Comparison of ENCODE assay signal across 9 cellular contexts in genomic region chr18:55321268-55322175, GRCh38.
DNase-seq lines count a peak whose midpoint lies in the region; ATAC-seq and TF ChIP-seq lines count a peak whose summit lies in the region.
"Had no signal": no experiment of that assay in that cellular context is flagged by ENCODE, and none has a peak within 500 bp of the region (broad histone marks: within the 10 kb centered on the region; RNA-seq: fewer than 3 reads in every experiment).

No MANE protein-coding gene starts in this region.

- intact Hi-C loops in lower leg skin (cut with DNase I; ENCODE audit: low total_unique reads): no loop called here

- no peaks in the 10 kb centered on the region for H3K9me3 Mint-ChIP-seq in GM23338

- peaks cover 54% of the 10 kb centered on the region for H3K4me1 ChIP-seq in GM23338 (ENCODE audit: insufficient read depth)

- no peaks in the 10 kb centered on the region for H3K9me2 ChIP-seq in GM23338 (ENCODE audit: insufficient read depth)
- H3K9me2 ChIP-seq in SU-DHL-6 (replicated peaks; ENCODE audit: insufficient read depth, low read length): no peaks in the 10 kb centered on the region

- H3K79me2 ChIP-seq in GM23338 (replicated peaks; ENCODE audit: insufficient read depth) (peaks cover 39% of the 10 kb centered on the region), SU-DHL-6 (ENCODE audit: insufficient read depth, low read length) (no peaks in the 10 kb centered on the region)

- H3K4me2 ChIP-seq in GM23338 (peak overlapping the region; percentile 81), SU-DHL-6 (ENCODE audit: low read depth, low read length, poor library complexity, severe bottlenecking) (peak overlapping the region; percentile 25)

- TF ChIP-seq POLR2A in lower leg skin (IDR thresholded peaks at IDR 0.05): no peak

- WGBS in lower leg skin, 2 donors: 1% methylated on average over 31 of the region's 31 CpGs

- H4K20me1 ChIP-seq in GM23338 (replicated peaks; ENCODE audit: insufficient read depth) (0 out of 2 replicates have a peak, but pooled peaks cover 5% of the 10 kb centered on the region), SU-DHL-6 (ENCODE audit: low read depth, low read length) (no peaks in the 10 kb centered on the region)

- H3K27ac Mint-ChIP-seq in GM23338: peak overlapping the region; percentile 16; the same call in 1 of the 2 replicates

- TF ChIP-seq CTCF in GM23338 (conservative IDR thresholded peaks at IDR 0.05; ENCODE audit: low read depth in 2 of 2) (no peak), SU-DHL-6 (IDR thresholded peaks at IDR 0.05; ENCODE audit: insufficient read depth, low read length, poor library complexity, severe bottlenecking) (no peak), lower leg skin (IDR thresholded peaks at IDR 0.05) (no peak)

- H3K4me3 ChIP-seq in GM23338 (peak overlapping the region; percentile 55), SU-DHL-6 (ENCODE audit: insufficient read depth, low read length, poor library complexity, severe bottlenecking) (no peak overlapping the region), lower leg skin (ENCODE audit: low read depth, poor library complexity, severe bottlenecking) (peak overlapping the region; percentile 29)

- H3K27me3 Mint-ChIP-seq in GM23338 (ENCODE audit: insufficient read depth, low read depth, poor library complexity): peaks cover 3% of the 10 kb centered on the region

- 0 out of 2 replicates have a peak overlapping the region, but pooled peaks have one; percentile 50 for H3K27ac ChIP-seq in GM23338 (ENCODE audit: low read depth)
- H3K27ac ChIP-seq in SU-DHL-6 (ENCODE audit: low read depth, low read length): no peak overlapping the region
- H3K27ac ChIP-seq: C4-2B had no signal

- peaks cover 61% of the 10 kb centered on the region for H3K4me1 Mint-ChIP-seq in GM23338

- no peaks in the 10 kb centered on the region for H3K36me3 ChIP-seq in GM23338 (ENCODE audit: insufficient read depth)
- no peaks in the 10 kb centered on the region for H3K36me3 ChIP-seq in SU-DHL-6 (ENCODE audit: low read length)

- DNase-seq in NCI-H1436 (lab: John Stamatoyannopoulos, UW): peak; percentile 77
- DNase-seq in NCI-H1436 treated with DMSO at 0.1 percent for 48 hours (lab: John Stamatoyannopoulos, UW): no peak
- DNase-seq in GM23338 (ENCODE audit: low spot score): peak; percentile 95
- DNase-seq in LHCN-M2 (ENCODE audit: low read depth): peak; percentile 93
- DNase-seq in dermis microvascular lymphatic vessel endothelial cell (ENCODE audit: low read depth in 2 of 2): peak; percentile 89 to 91
- peak; percentile 88 to 96 for DNase-seq in lower leg skin (ENCODE audit: low spot score in 2 of 2)
- DNase-seq in stimulated activated CD4-positive, alpha-beta T cell treated with anti-CD3 and anti-CD28 coated beads, TNF-alpha, amount 100 ng/mL, for 24 hours (ENCODE audit: low read depth in 3 of 3): peak in 2 of 3 experiments; percentile 1 to 30

- no peaks in the 10 kb centered on the region for H3K36me3 Mint-ChIP-seq in GM23338 (ENCODE audit: low read depth)

- no peak overlapping the region for H2AFZ ChIP-seq in GM23338
- peak overlapping the region; percentile 22 for H2AFZ ChIP-seq in SU-DHL-6 (ENCODE audit: low read depth, low read length, severe bottlenecking)

- H3F3A ChIP-seq in GM23338 (replicated peaks; ENCODE audit: low read depth): no peaks in the 10 kb centered on the region
- H3F3A ChIP-seq in SU-DHL-6 (ENCODE audit: insufficient read depth): no peaks in the 10 kb centered on the region

- no peaks in the 10 kb centered on the region for H3K9me3 ChIP-seq in SU-DHL-6 (ENCODE audit: insufficient read depth, low read length)

- ATAC-seq in GM23338: peak; percentile 89

- H3K4me3 Mint-ChIP-seq in GM23338: peak overlapping the region; percentile 81

- no peaks in the 10 kb centered on the region for H3K27me3 ChIP-seq in GM23338 (ENCODE audit: insufficient read depth)
- H3K27me3 ChIP-seq in SU-DHL-6 (ENCODE audit: low read length): no peaks in the 10 kb centered on the region

- no peak overlapping the region for H3K9ac ChIP-seq in SU-DHL-6 (ENCODE audit: low read length)

TF ChIP-seq in GM23338, 12 proteins besides CTCF, POLR2A, EP300 and RAD21:
- TF ChIP-seq REST (IDR thresholded peaks at IDR 0.05; ENCODE audit: unreplicated experiment): no peak
- TF ChIP-seq ETS1 (IDR thresholded peaks at IDR 0.05): no peak
- TF ChIP-seq CREB1 (CRISPR knock-in tag; IDR thresholded peaks at IDR 0.05; ENCODE audit: low read depth): no peak
